Comparison of ENCODE assay signal across 14 cellular contexts in the genomic region with DNA sequence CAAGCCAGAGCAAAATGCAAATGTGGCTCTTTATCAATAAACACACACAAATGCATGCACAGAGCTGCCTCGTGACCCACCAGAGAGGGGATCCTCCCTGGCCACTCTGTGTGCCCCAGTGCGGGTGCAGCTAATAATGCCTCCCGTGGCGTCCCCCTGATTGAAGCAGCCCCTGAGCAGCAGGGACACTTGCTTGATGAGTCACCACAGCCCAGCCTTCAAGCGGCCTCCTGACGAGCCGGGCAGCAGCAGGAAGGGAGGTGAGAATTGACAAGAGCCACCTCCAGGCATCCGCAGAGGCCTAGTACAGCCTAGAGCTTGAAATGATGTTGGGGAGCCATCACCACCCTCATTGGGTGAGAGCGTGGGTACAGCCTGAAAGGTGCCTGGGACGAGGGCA.
A peak's percentile ranks its signal among the peaks of the same experiment; 100 is the strongest.
DNase-seq lines count a peak whose midpoint lies in the region; ATAC-seq and TF ChIP-seq lines count a peak whose summit lies in the region.
"Had no signal": no experiment of that assay in that cellular context is flagged by ENCODE, and none has a peak within 500 bp of the region (broad histone marks: within the 10 kb centered on the region; RNA-seq: fewer than 3 reads in every experiment).

No MANE protein-coding gene starts in this region.

- no peaks in the 10 kb centered on the region for H3K36me3 ChIP-seq in endodermal cell (ENCODE audit: control insufficient read depth, insufficient read depth, low read length)
- no peaks in the 10 kb centered on the region for H3K36me3 ChIP-seq in mammary epithelial cell (ENCODE audit: insufficient read depth, low read length)
- H3K36me3 ChIP-seq: colonic mucosa, esophagus squamous epithelium, thoracic aorta had no signal

- POLR2A ChIA-PET in activated CD4-positive, alpha-beta memory T cell treated with anti-CD3 and anti-CD28 coated beads, Interleukin-2, amount 10 ng/mL, durations not matched to agents 7 days and 5 days (lab: Charles Lee), result interaction anchor here (1.0 to 1.8 kb wide), 2 partner anchors 158 to 344 kb away, joined by 3 to 4 read pairs; no protein-coding TSS in a partner anchor

- dilution Hi-C loops in mammary epithelial cell (cut with HindIII; ENCODE audit: low sequenced_read_pairs), result no loop called here

- no TSS peak for BruUV-seq in mammary epithelial cell (replicated peaks; lab: Mats Ljungman, UMichigan)

- CTCF ChIA-PET in activated CD4-positive, alpha-beta memory T cell treated with anti-CD3 and anti-CD28 coated beads, Interleukin-2, amount 10 ng/mL, durations not matched to agents 7 days and 5 days (lab: Charles Lee), result interaction anchor here (3.0 to 5.1 kb wide), 2 partner anchors 70 to 358 kb away, joined by 10 to 122 read pairs; no protein-coding TSS in a partner anchor
- CTCF ChIA-PET in mammary epithelial cell (lab: Charles Lee; ENCODE audit: low non-redundant PET), result no interaction called here

- peak overlapping the region; percentile 96 for H3K27ac Mint-ChIP-seq in activated CD4-positive, alpha-beta memory T cell treated with anti-CD3 and anti-CD28 coated beads, Interleukin-2, amount 10 ng/mL, durations not matched to agents 7 days and 5 days
- no peak overlapping the region for H3K27ac Mint-ChIP-seq in endodermal cell

- H3K27me3 ChIP-seq in endodermal cell (ENCODE audit: control insufficient read depth, insufficient read depth, low read length, poor library complexity, severe bottlenecking) (no peaks in the 10 kb centered on the region), mammary epithelial cell (ENCODE audit: insufficient read depth, low read length) (no peaks in the 10 kb centered on the region)
- H3K27me3 ChIP-seq: colonic mucosa, esophagus squamous epithelium had no signal

- no peak for ATAC-seq in stimulated activated naive CD8-positive, alpha-beta T cell treated with anti-CD3 and anti-CD28 coated beads, Interleukin-15, Interleukin-2, amounts not matched to agents 100 U/mL and 50 U/mL, for 24 hours

- no peak overlapping the region for H3K4me3 ChIP-seq in endodermal cell (ENCODE audit: low read length)
- no peak overlapping the region for H3K4me3 ChIP-seq in mammary epithelial cell (replicated peaks in 1 of 3; ENCODE audit: insufficient read depth in 1 of 3, low read depth in 2 of 3, low read length in 3 of 3)
- H3K4me3 ChIP-seq: colonic mucosa, esophagus squamous epithelium, thoracic aorta had no signal

- H3K79me2 ChIP-seq in mammary epithelial cell (ENCODE audit: insufficient read depth, low read length), result no peaks in the 10 kb centered on the region

- DNase-seq in activated T-cell treated with anti-CD3 and anti-CD28 coated beads, Interleukin-2, amount 50 U/mL, for 48 hours, result peak; percentile 42 to 50
- DNase-seq in activated T-cell treated with anti-CD3 and anti-CD28 coated beads for 4 hours (no peak), endodermal cell (peak; percentile 82), mammary epithelial cell (no peak), putamen (ENCODE audit: low spot score) (no peak), SIG-M5 (lab: John Stamatoyannopoulos, UW) (no peak)
- DNase-seq in activated CD4-positive, alpha-beta memory T cell treated with anti-CD3 and anti-CD28 coated beads, Interleukin-2, amount 10 ng/mL, durations not matched to agents 7 days and 5 days, result peak; percentile 34
- DNase-seq in stimulated activated naive CD8-positive, alpha-beta T cell treated with anti-CD3 and anti-CD28 coated beads, Interleukin-15, Interleukin-2, amounts not matched to agents 100 U/mL and 50 U/mL, for 24 hours, result peak; percentile 49
- DNase-seq: colonic mucosa, esophagus squamous epithelium, NCI-H2171, occipital lobe, OCI-M1 had no signal

- H3K4me1 ChIP-seq in endodermal cell (ENCODE audit: control insufficient read depth, insufficient read depth, low read length), result peaks cover 9% of the 10 kb centered on the region
- peaks cover 2% of the 10 kb centered on the region for H3K4me1 ChIP-seq in mammary epithelial cell (ENCODE audit: insufficient read depth, low read length)

- no peaks in the 10 kb centered on the region for H3K27me3 Mint-ChIP-seq in activated CD4-positive, alpha-beta memory T cell treated with anti-CD3 and anti-CD28 coated beads, Interleukin-2, amount 10 ng/mL, durations not matched to agents 7 days and 5 days
- no peaks in the 10 kb centered on the region for H3K27me3 Mint-ChIP-seq in endodermal cell (ENCODE audit: insufficient read depth)

- WGBS in endodermal cell (ENCODE audit: insufficient coverage in 1 of 2, insufficient read length in 1 of 2), 2 experiments, result 75 to 82% methylated on average over 8 to 10 of the region's 10 CpGs
- 100% methylated on average over 8 of the region's 10 CpGs for WGBS in mammary epithelial cell (ENCODE audit: low coverage, missing lambda C conversion rate)

- peaks cover 91% of the 10 kb centered on the region for H3K4me1 Mint-ChIP-seq in activated CD4-positive, alpha-beta memory T cell treated with anti-CD3 and anti-CD28 coated beads, Interleukin-2, amount 10 ng/mL, durations not matched to agents 7 days and 5 days
- peaks cover 16% of the 10 kb centered on the region for H3K4me1 Mint-ChIP-seq in endodermal cell

- intact Hi-C loops in mammary epithelial cell (cut with micrococcal nuclease), result no loop called here

- in situ Hi-C loops in mammary epithelial cell (cut with MboI; ENCODE audit: low sequenced_read_pairs in 2 of 2), result no loop called here

- H3K9me3 ChIP-seq in endodermal cell (ENCODE audit: control insufficient read depth, low read length), result no peaks in the 10 kb centered on the region
- no peaks in the 10 kb centered on the region for H3K9me3 ChIP-seq in mammary epithelial cell (replicated peaks; ENCODE audit: insufficient read depth, low read length)
- H3K9me3 ChIP-seq: colonic mucosa, esophagus squamous epithelium, thoracic aorta had no signal

- no peaks in the 10 kb centered on the region for H4K20me1 ChIP-seq in mammary epithelial cell (ENCODE audit: insufficient read depth, low read length)

- no peak overlapping the region for H3K4me2 ChIP-seq in mammary epithelial cell (ENCODE audit: insufficient read depth, low read depth, low read length)

- H3K9ac ChIP-seq in endodermal cell (ENCODE audit: extremely low read depth, low read length, poor library complexity, severe bottlenecking) (no peak overlapping the region), mammary epithelial cell (ENCODE audit: insufficient read depth, low read length) (no peak overlapping the region)

- H3K27ac ChIP-seq in endodermal cell (ENCODE audit: low read depth, low read length), result peak overlapping the region; percentile 16
- no peak overlapping the region for H3K27ac ChIP-seq in mammary epithelial cell (ENCODE audit: insufficient read depth, low read depth, low read length)
- H3K27ac ChIP-seq: colonic mucosa, thoracic aorta had no signal

- no peak overlapping the region for H3K4me3 Mint-ChIP-seq in activated CD4-positive, alpha-beta memory T cell treated with anti-CD3 and anti-CD28 coated beads, Interleukin-2, amount 10 ng/mL, durations not matched to agents 7 days and 5 days
- no peak overlapping the region for H3K4me3 Mint-ChIP-seq in endodermal cell

- H3K9me3 Mint-ChIP-seq in activated CD4-positive, alpha-beta memory T cell treated with anti-CD3 and anti-CD28 coated beads, Interleukin-2, amount 10 ng/mL, durations not matched to agents 7 days and 5 days, result no peaks in the 10 kb centered on the region
- H3K9me3 Mint-ChIP-seq in endodermal cell, result no peaks in the 10 kb centered on the region

- no peak for TF ChIP-seq CTCF in endodermal cell (conservative IDR thresholded peaks at IDR 0.05)
- no peak for TF ChIP-seq CTCF in mammary epithelial cell (conservative IDR thresholded peaks at IDR 0.05 in 1 of 2, IDR thresholded peaks at IDR 0.05 in 1 of 2; ENCODE audit: extremely low read depth in 1 of 2, insufficient read depth in 1 of 2, low read depth in 1 of 2, low read length in 2 of 2)

- no peak overlapping the region for H2AFZ ChIP-seq in mammary epithelial cell (ENCODE audit: low read depth, low read length)

- peaks cover 28% of the 10 kb centered on the region for H3K36me3 Mint-ChIP-seq in activated CD4-positive, alpha-beta memory T cell treated with anti-CD3 and anti-CD28 coated beads, Interleukin-2, amount 10 ng/mL, durations not matched to agents 7 days and 5 days (ENCODE audit: low read depth)
- peaks cover 16% of the 10 kb centered on the region for H3K36me3 Mint-ChIP-seq in endodermal cell (ENCODE audit: low read depth)

Comparison
In these comparisons a context has a peak if more than half of its experiments do, and no peak if none do; other contexts are left out.
1. DNase-seq: peak in activated T-cell treated with anti-CD3 and anti-CD28 coated beads, Interleukin-2, amount 50 U/mL, for 48 hours (2 of 2), activated CD4-positive, alpha-beta memory T cell treated with anti-CD3 and anti-CD28 coated beads, Interleukin-2, amount 10 ng/mL, durations not matched to agents 7 days and 5 days (single experiment), endodermal cell (single experiment) and stimulated activated naive CD8-positive, alpha-beta T cell treated with anti-CD3 and anti-CD28 coated beads, Interleukin-15, Interleukin-2, amounts not matched to agents 100 U/mL and 50 U/mL, for 24 hours (single experiment); none in activated T-cell treated with anti-CD3 and anti-CD28 coated beads for 4 hours (single experiment), mammary epithelial cell (single experiment), putamen (single experiment) and SIG-M5 (single experiment).